ENCODE assay signal across 9 cellular contexts in genomic region chr15:47194718-47195117, GRCh38.
A peak's percentile ranks its signal among the peaks of the same experiment; 100 is the strongest.
DNase-seq lines count a peak whose midpoint lies in the region; FAIRE-seq and TF ChIP-seq lines count a peak whose summit lies in the region.
"Had no signal": no experiment of that assay in that cellular context is flagged by ENCODE, and none has a peak within 500 bp of the region (broad histone marks: within the 10 kb centered on the region; RNA-seq: fewer than 3 reads in every experiment).

No MANE protein-coding gene starts in this region.

- H3K4me3 Mint-ChIP-seq in osteocyte (ENCODE audit: unreplicated experiment): no peak overlapping the region

- peaks cover 2% of the 10 kb centered on the region for H3K4me1 Mint-ChIP-seq in osteocyte (ENCODE audit: unreplicated experiment)

- peak; percentile 54 for TF ChIP-seq CTCF in osteocyte (IDR thresholded peaks at IDR 0.05)

- H3K36me3 Mint-ChIP-seq in osteocyte (ENCODE audit: unreplicated experiment): no peaks in the 10 kb centered on the region

- no peak overlapping the region for H3K27ac Mint-ChIP-seq in osteocyte (ENCODE audit: unreplicated experiment)

- H3K9me3 Mint-ChIP-seq in osteocyte (ENCODE audit: unreplicated experiment): no peaks in the 10 kb centered on the region

- FAIRE-seq in GM19239 (lab: Jason Lieb, UNC): no peak
- FAIRE-seq: A549 had no signal

- H3K27me3 Mint-ChIP-seq in osteocyte (ENCODE audit: unreplicated experiment): peaks cover 38% of the 10 kb centered on the region

- DNase-seq in DMS153 (lab: John Stamatoyannopoulos, UW): peak; percentile 1
- DNase-seq in DMS153 treated with DMSO at 0.1 percent for 48 hours (lab: John Stamatoyannopoulos, UW; ENCODE audit: unreplicated experiment): no peak
- DNase-seq in NCI-H748 treated with DMSO at 0.1 percent for 48 hours (lab: John Stamatoyannopoulos, UW): peak; percentile 20
- peak; percentile 1 to 53 for DNase-seq in dermis microvascular lymphatic vessel endothelial cell (ENCODE audit: low read depth in 2 of 2)
- no peak for DNase-seq in osteocyte (ENCODE audit: extremely low spot score, unreplicated experiment)
- DNase-seq in stimulated activated CD8-positive, alpha-beta memory T cell treated with anti-CD3 and anti-CD28 coated beads, Interleukin-4, amount 100 ng/mL, for 48 hours: no peak
- no peak for DNase-seq in GM19239 (ENCODE audit: insufficient read length, low spot score)
- no peak for DNase-seq in posterior cingulate gyrus

- intact Hi-C loops in posterior cingulate gyrus (cut with DNase I): loop anchor here (5.0 to 10.0 kb wide), 4 partner anchors 280 to 1093 kb away; no protein-coding TSS in a partner anchor

Comparison
In these comparisons a context has a peak if more than half of its experiments do, and no peak if none do; other contexts are left out.
1. DNase-seq: peak in DMS153 (single experiment), NCI-H748 treated with DMSO at 0.1 percent for 48 hours (single experiment) and dermis microvascular lymphatic vessel endothelial cell (2 of 2); none in DMS153 treated with DMSO at 0.1 percent for 48 hours (single experiment), osteocyte (single experiment), stimulated activated CD8-positive, alpha-beta memory T cell treated with anti-CD3 and anti-CD28 coated beads, Interleukin-4, amount 100 ng/mL, for 48 hours (single experiment), GM19239 (single experiment) and posterior cingulate gyrus (0 of 10).